Comparison of ENCODE assay signal across 24 cellular contexts in the genomic region with DNA sequence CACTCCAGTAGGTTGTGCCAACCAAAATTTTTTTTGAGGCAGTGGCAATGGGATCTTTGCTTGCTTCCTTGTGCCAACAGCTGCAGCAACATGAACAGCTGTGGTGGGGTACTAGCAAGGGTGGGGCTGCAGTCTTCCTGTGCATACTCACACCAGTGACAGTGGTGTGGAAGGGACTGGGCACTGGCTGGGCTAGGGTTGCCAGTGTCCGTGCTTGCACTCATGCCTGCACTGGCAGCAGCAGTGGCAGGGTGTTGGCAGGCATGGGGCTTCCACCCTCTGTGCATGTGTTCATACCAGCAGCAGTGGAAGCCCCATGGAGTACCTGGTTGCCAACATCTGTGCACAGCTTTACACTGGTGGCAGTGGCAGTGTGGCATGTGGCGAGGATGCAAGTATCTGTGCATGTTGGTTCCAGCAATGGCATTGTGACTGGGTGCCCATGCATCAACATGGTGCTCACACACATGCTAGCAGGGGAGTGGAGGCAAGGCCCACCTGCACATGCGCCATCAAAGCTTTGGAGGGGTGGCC.
"Had no signal": no experiment of that assay in that cellular context is flagged by ENCODE, and none has a peak within 500 bp of the region (broad histone marks: within the 10 kb centered on the region; RNA-seq: fewer than 3 reads in every experiment).

No MANE protein-coding gene starts in this region.

- ATAC-seq: heart right ventricle; left cardiac atrium; left lung; mucosa of descending colon; stimulated activated naive CD8-positive, alpha-beta T cell treated with anti-CD3 and anti-CD28 coated beads, Interleukin-15, amount 100 ng/mL, for 72 hours had no signal

- H3K27ac ChIP-seq: coronary artery, esophagus squamous epithelium, heart right ventricle, left lung, prostate gland, right atrium auricular region, sigmoid colon, suprapubic skin, transverse colon had no signal

- DNase-seq: dermis blood vessel endothelial cell; effector memory CD4-positive, alpha-beta T cell; esophagus squamous epithelium; foreskin melanocyte; glutamatergic neuron; heart right ventricle; hippocampal formation; left cardiac atrium; mesenchymal stem cell; mucosa of descending colon; naive B cell; sigmoid colon; stimulated activated CD4-positive, alpha-beta T cell treated with anti-CD3 and anti-CD28 coated beads, Interleukin-4, amount 100 ng/mL, for 4 hours; stimulated activated naive CD4-positive, alpha-beta T cell; stimulated activated naive CD8-positive, alpha-beta T cell treated with anti-CD3 and anti-CD28 coated beads, Interleukin-15, amount 100 ng/mL, for 72 hours; transverse colon had no signal

- H3K27ac Mint-ChIP-seq: mesothelial cell of epicardium; naive B cell; natural killer cell treated with Interleukin-12 subunit alpha and Interleukin-12 subunit beta and Interleukin-15 and Interleukin-18, amount 100 ng/mL, for 72 hours; stimulated activated naive CD8-positive, alpha-beta T cell treated with anti-CD3 and anti-CD28 coated beads, Interleukin-15, amount 100 ng/mL, for 72 hours had no signal

- H3K36me3 ChIP-seq: esophagus squamous epithelium, heart right ventricle, left lung, prostate gland, right atrium auricular region, sigmoid colon, suprapubic skin, transverse colon had no signal

- H3K4me1 Mint-ChIP-seq: mesothelial cell of epicardium; naive B cell; neural crest cell; stimulated activated naive CD8-positive, alpha-beta T cell treated with anti-CD3 and anti-CD28 coated beads, Interleukin-15, amount 100 ng/mL, for 72 hours had no signal

- H3K9me3 ChIP-seq: esophagus squamous epithelium, left lung, mucosa of descending colon, prostate gland, right atrium auricular region, sigmoid colon, transverse colon had no signal

- H3K27me3 Mint-ChIP-seq: naive B cell; natural killer cell treated with Interleukin-12 subunit alpha and Interleukin-12 subunit beta and Interleukin-15 and Interleukin-18, amount 100 ng/mL, for 72 hours; stimulated activated naive CD8-positive, alpha-beta T cell treated with anti-CD3 and anti-CD28 coated beads, Interleukin-15, amount 100 ng/mL, for 72 hours had no signal

- H3K4me1 ChIP-seq: esophagus squamous epithelium, heart right ventricle, left lung, prostate gland, right atrium auricular region, sigmoid colon, suprapubic skin, transverse colon had no signal

- H3K4me3 ChIP-seq: coronary artery, esophagus squamous epithelium, heart right ventricle, left lung, mucosa of descending colon, prostate gland, right atrium auricular region, sigmoid colon, suprapubic skin, transverse colon had no signal

- H3K36me3 Mint-ChIP-seq: mesothelial cell of epicardium; naive B cell; natural killer cell treated with Interleukin-12 subunit alpha and Interleukin-12 subunit beta and Interleukin-15 and Interleukin-18, amount 100 ng/mL, for 72 hours had no signal

- H3K27me3 ChIP-seq: esophagus squamous epithelium, heart right ventricle, left lung, right atrium auricular region, sigmoid colon, suprapubic skin, transverse colon had no signal

- H3K4me3 Mint-ChIP-seq: mesothelial cell of epicardium; naive B cell; natural killer cell treated with Interleukin-12 subunit alpha and Interleukin-12 subunit beta and Interleukin-15 and Interleukin-18, amount 100 ng/mL, for 72 hours; neural crest cell; stimulated activated naive CD8-positive, alpha-beta T cell treated with anti-CD3 and anti-CD28 coated beads, Interleukin-15, amount 100 ng/mL, for 72 hours had no signal
